Comparison of ENCODE assay signal across 1 cellular context in genomic region chr16:57994778-57995177, GRCh38.
TF ChIP-seq lines count a peak whose summit lies in the region.

No MANE protein-coding gene starts in this region.

TF ChIP-seq in IMR-90, 13 proteins besides CTCF, POLR2A, EP300 and RAD21:
- TF ChIP-seq MAZ (IDR thresholded peaks at IDR 0.05; ENCODE audit: borderline replicate concordance, low read depth, low read length) (no peak), SMC3 (IDR thresholded peaks at IDR 0.05; ENCODE audit: low read depth, low read length) (peak; percentile 35; the same call in 1 of the 2 replicates), CEBPB (IDR thresholded peaks at IDR 0.05; ENCODE audit: low read depth, low read length) (no peak), NFE2L2 (IDR thresholded peaks at IDR 0.05; ENCODE audit: low read depth, low read length) (no peak)
